ENCODE assay signal across 22 cellular contexts in the genomic region with DNA sequence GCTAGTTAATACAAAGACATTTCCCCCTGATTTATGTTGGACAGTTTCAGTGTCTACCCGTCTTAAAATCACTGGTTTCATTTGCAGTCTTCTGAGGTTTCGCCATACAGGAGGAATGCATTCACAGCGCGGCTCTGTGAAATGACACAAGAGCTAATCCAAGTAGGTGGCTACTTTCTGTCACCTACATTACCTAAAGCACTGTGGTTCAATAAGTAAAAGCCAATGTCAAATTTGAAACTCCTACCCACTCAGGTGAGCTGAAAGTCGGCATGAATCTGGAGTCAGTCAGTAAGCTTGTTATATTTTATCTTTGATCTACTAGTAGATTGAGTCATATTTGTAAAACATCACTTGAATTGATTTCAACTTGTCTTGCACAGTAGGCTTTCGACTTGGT.
"Had no signal": no experiment of that assay in that cellular context is flagged by ENCODE, and none has a peak within 500 bp of the region (broad histone marks: within the 10 kb centered on the region; RNA-seq: fewer than 3 reads in every experiment).

No MANE protein-coding gene starts in this region.

- H3K4me2 ChIP-seq: smooth muscle cell had no signal

- H3K36me3 ChIP-seq: breast epithelium, lower lobe of right lung, suprapubic skin, transverse colon, uterus had no signal

- H3K4me1 ChIP-seq: breast epithelium, uterus had no signal

- H3K36me3 Mint-ChIP-seq: T-cell had no signal

- H3K27me3 ChIP-seq: breast epithelium, suprapubic skin, transverse colon, uterus had no signal

- H3K4me3 ChIP-seq: breast epithelium, coronary artery, lower lobe of right lung, smooth muscle cell, suprapubic skin, transverse colon, uterus had no signal

- H3K27me3 Mint-ChIP-seq: activated B cell treated with CpG ODN at 0.5 μM for 24 hours had no signal

- H3K9me3 Mint-ChIP-seq: activated B cell treated with CpG ODN at 0.5 μM for 24 hours; activated CD8-positive, alpha-beta T cell treated with anti-CD3 and anti-CD28 coated beads for 36 hours; nephron; stimulated activated naive CD8-positive, alpha-beta T cell treated with anti-CD3 and anti-CD28 coated beads, Interleukin-15, Interleukin-2, amounts not matched to agents 100 ng/mL and 50 ng/mL, for 24 hours; T-cell had no signal

- H3K4me3 Mint-ChIP-seq: activated B cell treated with CpG ODN at 0.5 μM for 24 hours; activated CD8-positive, alpha-beta T cell treated with anti-CD3 and anti-CD28 coated beads for 36 hours; nephron; stimulated activated naive CD8-positive, alpha-beta T cell treated with anti-CD3 and anti-CD28 coated beads, Interleukin-15, Interleukin-2, amounts not matched to agents 100 ng/mL and 50 ng/mL, for 24 hours; T-cell had no signal

- H3K27ac Mint-ChIP-seq: activated B cell treated with CpG ODN at 0.5 μM for 24 hours; activated CD8-positive, alpha-beta T cell treated with anti-CD3 and anti-CD28 coated beads for 36 hours; nephron; stimulated activated naive CD8-positive, alpha-beta T cell treated with anti-CD3 and anti-CD28 coated beads, Interleukin-15, Interleukin-2, amounts not matched to agents 100 ng/mL and 50 ng/mL, for 24 hours; T-cell had no signal

- ATAC-seq: activated CD8-positive, alpha-beta T cell treated with anti-CD3 and anti-CD28 coated beads for 36 hours; lower lobe of right lung; sciatic nerve; SK-N-SH treated with all-trans-retinoic acid at 6 μM for 48 hours; T-cell had no signal

- DNase-seq: activated B cell treated with CpG ODN at 0.5 μM for 24 hours; activated CD8-positive, alpha-beta T cell treated with anti-CD3 and anti-CD28 coated beads for 36 hours; activated gamma-delta T cell; effector CD4-positive, alpha-beta T cell; hypothalamus; islet precursor cell; left colon; lower lobe of right lung; midbrain; nucleus accumbens; T-cell; T-helper 9 cell; transverse colon; uterus had no signal

- H3K27ac ChIP-seq: breast epithelium, coronary artery, lower lobe of right lung, suprapubic skin, uterus had no signal

- H3K9me3 ChIP-seq: breast epithelium, lower lobe of right lung, suprapubic skin, transverse colon, uterus had no signal
